Comparison of ENCODE assay signal across 7 cellular contexts in the genomic region with DNA sequence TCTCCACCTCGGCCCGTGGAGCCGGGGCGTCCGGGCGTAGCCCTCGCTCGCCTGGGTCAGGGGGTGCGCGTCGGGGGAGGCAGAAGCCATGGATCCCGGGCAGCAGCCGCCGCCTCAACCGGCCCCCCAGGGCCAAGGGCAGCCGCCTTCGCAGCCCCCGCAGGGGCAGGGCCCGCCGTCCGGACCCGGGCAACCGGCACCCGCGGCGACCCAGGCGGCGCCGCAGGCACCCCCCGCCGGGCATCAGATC. TPM values are rescaled to one million over a fixed set of nuclear protein-coding genes. Genes with fewer than 3 reads are reported as not detected.
DNase-seq lines count a peak whose midpoint lies in the region; ATAC-seq, FAIRE-seq and TF ChIP-seq lines count a peak whose summit lies in the region.

No MANE protein-coding gene starts in this region.

- peak overlapping the region; percentile 55 for H3K27ac ChIP-seq in cingulate gyrus (ENCODE audit: low read depth, low read length)
- H3K27ac ChIP-seq in naive thymus-derived CD4-positive, alpha-beta T cell (ENCODE audit: low read depth, low read length), result no peak overlapping the region

- no peaks in the 10 kb centered on the region for H3K9me3 Mint-ChIP-seq in naive thymus-derived CD4-positive, alpha-beta T cell

- peaks cover 5 to 18% (median 11%) of the 10 kb centered on the region in 7 donors for H3K4me1 Mint-ChIP-seq in naive thymus-derived CD4-positive, alpha-beta T cell

- H3K4me3 Mint-ChIP-seq in naive thymus-derived CD4-positive, alpha-beta T cell, result peak overlapping the region in 6 of 10 donors; percentile 45 to 98 (median 88)

- DNase-seq in naive thymus-derived CD4-positive, alpha-beta T cell, result peak in 2 of 9 donors; percentile 9 to 32
- DNase-seq in D721Med (ENCODE audit: insufficient read length, low spot score) (no peak), NCI-H2196 (lab: John Stamatoyannopoulos, UW; ENCODE audit: unreplicated experiment) (no peak), DMS79 (lab: John Stamatoyannopoulos, UW) (no peak)

- peaks cover 0 to 6% of the 10 kb centered on the region in 2 donors for H3K4me1 ChIP-seq in naive thymus-derived CD4-positive, alpha-beta T cell (ENCODE audit: control insufficient read depth in 2 of 2, insufficient read depth in 2 of 2, low read length in 2 of 2)

- no peaks in the 10 kb centered on the region for H3K36me3 ChIP-seq in naive thymus-derived CD4-positive, alpha-beta T cell (ENCODE audit: control insufficient read depth in 2 of 3, insufficient read depth in 3 of 3, low read length in 3 of 3)

- peak overlapping the region; percentile 14 for H3K4me3 ChIP-seq in naive thymus-derived CD4-positive, alpha-beta T cell (ENCODE audit: low read length)

- intact Hi-C loops in naive thymus-derived CD4-positive, alpha-beta T cell (cut with micrococcal nuclease), result loop anchor here (1.0 to 10.0 kb wide), 4 partner anchors 56 to 362 kb away; a partner anchor contains a TSS

- no peak overlapping the region for H3K27ac Mint-ChIP-seq in naive thymus-derived CD4-positive, alpha-beta T cell

- POLR2A ChIA-PET in naive thymus-derived CD4-positive, alpha-beta T cell (lab: Charles Lee), result no interaction called here

- CTCF ChIA-PET in naive thymus-derived CD4-positive, alpha-beta T cell (lab: Charles Lee), result no interaction called here

- ATAC-seq in GM19372 (IDR thresholded peaks at IDR 0.05; ENCODE audit: low read depth, unreplicated experiment), result peak; percentile 26
- peak; percentile 19 for ATAC-seq in HG03280 (IDR thresholded peaks at IDR 0.05; ENCODE audit: unreplicated experiment)
- peak; percentile 51 for ATAC-seq in naive thymus-derived CD4-positive, alpha-beta T cell

- no peak for FAIRE-seq in D721Med (lab: Jason Lieb, UNC)

- no peaks in the 10 kb centered on the region for H3K9me3 ChIP-seq in naive thymus-derived CD4-positive, alpha-beta T cell (ENCODE audit: control insufficient read depth in 2 of 3, low read length in 3 of 3)

- H3K36me3 Mint-ChIP-seq in naive thymus-derived CD4-positive, alpha-beta T cell, result no peaks in the 10 kb centered on the region

- no peak for TF ChIP-seq CTCF in D721Med (IDR thresholded peaks at IDR 0.05; ENCODE audit: insufficient read depth, missing control alignments)

- peaks cover 31 to 69% (median 60%) of the 10 kb centered on the region in 5 donors for H3K27me3 Mint-ChIP-seq in naive thymus-derived CD4-positive, alpha-beta T cell

- peaks cover 3% of the 10 kb centered on the region in 2 donors for H3K27me3 ChIP-seq in naive thymus-derived CD4-positive, alpha-beta T cell (ENCODE audit: control insufficient read depth in 2 of 2, insufficient read depth in 2 of 2, low read length in 2 of 2)

RNA-seq across cellular contexts. Expression of a gene that starts 0.4 kb away (rescaled TPM):
- under 1 TPM in 1 of 5 experiments, not detected in 4; 0.15 TPM for total RNA-seq in naive thymus-derived CD4-positive, alpha-beta T cell
- polyA plus RNA-seq in naive thymus-derived CD4-positive, alpha-beta T cell, result not detected
